In the genomic region with DNA sequence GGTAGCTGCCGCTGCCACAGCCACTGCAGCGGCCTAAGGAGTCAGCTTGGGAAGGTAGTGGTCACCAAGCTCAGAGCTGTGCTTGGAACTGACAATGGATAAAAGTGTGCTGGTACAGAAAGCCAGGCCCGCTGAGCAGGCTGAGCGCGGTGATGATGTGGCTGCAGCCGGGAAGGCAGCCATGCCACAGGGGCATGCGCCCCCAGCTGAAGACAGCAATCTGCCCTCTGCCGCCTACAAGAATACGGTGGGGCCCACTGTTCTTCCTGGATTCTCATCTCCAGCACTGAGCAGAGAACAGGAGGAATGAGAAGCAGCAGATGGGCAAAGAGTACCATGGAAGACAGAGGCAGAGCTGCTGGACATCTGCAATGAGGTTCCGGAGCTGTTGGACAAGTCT, we compare ENCODE assay signal across 18 cellular contexts. TPM values are rescaled to one million over a fixed set of nuclear protein-coding genes. Genes with fewer than 3 reads are reported as not detected.
"Had no signal": no experiment of that assay in that cellular context is flagged by ENCODE, and none has a peak within 500 bp of the region (broad histone marks: within the 10 kb centered on the region; RNA-seq: fewer than 3 reads in every experiment).

No MANE protein-coding gene starts in this region.

- H3K9me3 Mint-ChIP-seq: activated B cell treated with CpG ODN at 0.5 μM for 24 hours; activated CD4-positive, alpha-beta T cell treated with anti-CD3 and anti-CD28 coated beads, Interleukin-2, amount 10 ng/mL, durations not matched to agents 7 days and 5 days; activated naive CD4-positive, alpha-beta T cell treated with anti-CD3 and anti-CD28 coated beads, Interleukin-2, amount 10 ng/mL, durations not matched to agents 7 days and 5 days; activated T-helper 2 cell treated with anti-CD3 and anti-CD28 coated beads, Interferon-gamma antibody, Interleukin-2, Interleukin-4, amounts not matched to agents 10 μg/mL and 5 μg/mL and 100 μg/mL, durations not matched to agents 14 hours and 24 hours and 36 hours; central memory CD8-positive, alpha-beta T cell; natural killer cell treated with Interleukin-12 subunit alpha and Interleukin-12 subunit beta and Interleukin-15 and Interleukin-18, amount 100 ng/mL, for 72 hours; T-helper 1 cell treated with Interleukin-12 subunit alpha and Interleukin-12 subunit beta and Interleukin-4 antibody, amounts not matched to agents 30 μg/mL and 1 μg/mL, for 36 hours had no signal

- H3K27ac Mint-ChIP-seq: activated B cell treated with CpG ODN at 0.5 μM for 24 hours; activated CD4-positive, alpha-beta T cell treated with anti-CD3 and anti-CD28 coated beads, Interleukin-2, amount 10 ng/mL, durations not matched to agents 7 days and 5 days; activated naive CD4-positive, alpha-beta T cell treated with anti-CD3 and anti-CD28 coated beads, Interleukin-2, amount 10 ng/mL, durations not matched to agents 7 days and 5 days; activated T-helper 2 cell treated with anti-CD3 and anti-CD28 coated beads, Interferon-gamma antibody, Interleukin-2, Interleukin-4, amounts not matched to agents 10 μg/mL and 5 μg/mL and 100 μg/mL, durations not matched to agents 14 hours and 24 hours and 36 hours; natural killer cell treated with Interleukin-12 subunit alpha and Interleukin-12 subunit beta and Interleukin-15 and Interleukin-18, amount 100 ng/mL, for 72 hours; T-helper 1 cell treated with Interleukin-12 subunit alpha and Interleukin-12 subunit beta and Interleukin-4 antibody, amounts not matched to agents 30 μg/mL and 1 μg/mL, for 36 hours had no signal

- H3K4me1 Mint-ChIP-seq: activated B cell treated with CpG ODN at 0.5 μM for 24 hours; activated CD4-positive, alpha-beta T cell treated with anti-CD3 and anti-CD28 coated beads, Interleukin-2, amount 10 ng/mL, durations not matched to agents 7 days and 5 days; activated naive CD4-positive, alpha-beta T cell treated with anti-CD3 and anti-CD28 coated beads, Interleukin-2, amount 10 ng/mL, durations not matched to agents 7 days and 5 days; central memory CD8-positive, alpha-beta T cell had no signal

- DNase-seq: activated B cell treated with CpG ODN at 0.5 μM for 24 hours; activated CD4-positive, alpha-beta T cell treated with anti-CD3 and anti-CD28 coated beads, Interleukin-2, amount 10 ng/mL, durations not matched to agents 7 days and 5 days; activated CD8-positive, alpha-beta memory T cell treated with anti-CD3 and anti-CD28 coated beads for 24 hours; activated naive CD4-positive, alpha-beta T cell treated with anti-CD3 and anti-CD28 coated beads, Interleukin-2, amount 10 ng/mL, durations not matched to agents 7 days and 5 days; adrenal gland; esophagus squamous epithelium; heart left ventricle; occipital lobe; psoas muscle; sigmoid colon; stimulated activated naive CD4-positive, alpha-beta T cell had no signal

- H3K27ac ChIP-seq: adrenal gland, esophagus squamous epithelium, foreskin keratinocyte, heart left ventricle, psoas muscle, sigmoid colon, upper lobe of left lung had no signal

- H3K27me3 Mint-ChIP-seq: activated CD4-positive, alpha-beta T cell treated with anti-CD3 and anti-CD28 coated beads, Interleukin-2, amount 10 ng/mL, durations not matched to agents 7 days and 5 days; activated naive CD4-positive, alpha-beta T cell treated with anti-CD3 and anti-CD28 coated beads, Interleukin-2, amount 10 ng/mL, durations not matched to agents 7 days and 5 days had no signal

- H3K9me3 ChIP-seq: adrenal gland, esophagus squamous epithelium, heart left ventricle, psoas muscle, sigmoid colon, upper lobe of left lung had no signal

- ATAC-seq: natural killer cell treated with Interleukin-12 subunit alpha and Interleukin-12 subunit beta and Interleukin-15 and Interleukin-18, amount 100 ng/mL, for 72 hours; psoas muscle had no signal

- H3K36me3 Mint-ChIP-seq: activated naive CD4-positive, alpha-beta T cell treated with anti-CD3 and anti-CD28 coated beads, Interleukin-2, amount 10 ng/mL, durations not matched to agents 7 days and 5 days; natural killer cell treated with Interleukin-12 subunit alpha and Interleukin-12 subunit beta and Interleukin-15 and Interleukin-18, amount 100 ng/mL, for 72 hours had no signal

- H3K36me3 ChIP-seq: adrenal gland, esophagus squamous epithelium, heart left ventricle, sigmoid colon, upper lobe of left lung had no signal

- H3K4me3 Mint-ChIP-seq: activated B cell treated with CpG ODN at 0.5 μM for 24 hours; activated CD4-positive, alpha-beta T cell treated with anti-CD3 and anti-CD28 coated beads, Interleukin-2, amount 10 ng/mL, durations not matched to agents 7 days and 5 days; activated naive CD4-positive, alpha-beta T cell treated with anti-CD3 and anti-CD28 coated beads, Interleukin-2, amount 10 ng/mL, durations not matched to agents 7 days and 5 days; central memory CD8-positive, alpha-beta T cell; natural killer cell treated with Interleukin-12 subunit alpha and Interleukin-12 subunit beta and Interleukin-15 and Interleukin-18, amount 100 ng/mL, for 72 hours; T-helper 1 cell treated with Interleukin-12 subunit alpha and Interleukin-12 subunit beta and Interleukin-4 antibody, amounts not matched to agents 30 μg/mL and 1 μg/mL, for 36 hours had no signal

- H3K4me1 ChIP-seq: adrenal gland, esophagus squamous epithelium, foreskin keratinocyte, psoas muscle, sigmoid colon, upper lobe of left lung had no signal

- H3K27me3 ChIP-seq: foreskin keratinocyte, upper lobe of left lung had no signal

- H3K4me3 ChIP-seq: adrenal gland, esophagus squamous epithelium, heart left ventricle, psoas muscle, sigmoid colon, upper lobe of left lung had no signal

RNA-seq across cellular contexts. Expression of a gene that starts 22.6 kb away (rescaled TPM):
- total RNA-seq: activated B cell treated with CpG ODN at 0.5 μM for 24 hours, dermis microvascular lymphatic vessel endothelial cell had no signal
